8 cellular contexts compared by ENCODE assay signal in the genomic region with DNA sequence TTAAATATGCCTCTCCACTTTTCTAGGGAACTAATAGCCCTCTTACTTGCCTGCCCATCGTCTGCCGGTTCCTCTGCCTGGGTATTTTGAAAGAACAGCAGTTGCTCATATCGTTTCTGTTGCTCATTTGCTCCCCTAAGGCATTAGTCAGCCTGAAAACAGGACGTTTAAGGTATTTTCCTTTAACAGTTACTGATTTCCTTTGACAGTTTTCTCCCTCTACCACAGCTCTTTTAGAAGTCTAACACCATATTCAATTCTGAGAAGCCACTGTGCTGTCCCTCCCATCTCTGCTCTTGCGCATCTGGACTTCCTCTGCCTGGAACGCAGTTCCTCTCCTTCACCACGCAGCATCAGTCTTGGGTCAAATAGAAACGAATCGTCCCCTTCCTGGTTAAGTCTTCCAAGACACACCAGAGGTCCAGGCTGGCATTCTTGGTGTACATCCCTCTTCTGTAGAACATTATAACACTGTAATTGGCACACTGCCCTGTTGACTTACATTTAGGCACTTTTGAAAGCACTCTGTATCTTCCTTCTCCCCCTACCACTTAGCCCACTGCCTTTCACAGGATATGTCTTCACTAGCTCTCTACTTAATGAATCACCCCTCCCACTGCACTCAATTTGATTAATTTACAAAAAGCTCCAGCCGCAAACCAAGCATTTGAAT.
DNase-seq lines count a peak whose midpoint lies in the region; ATAC-seq lines count a peak whose summit lies in the region.

No MANE protein-coding gene starts in this region.

- H3K4me3 Mint-ChIP-seq in activated naive CD4-positive, alpha-beta T cell treated with anti-CD3 and anti-CD28 coated beads, Interleukin-2, amount 50 U/mL, for 24 hours, result peak overlapping the region; percentile 97

- H3K27ac Mint-ChIP-seq in activated naive CD4-positive, alpha-beta T cell treated with anti-CD3 and anti-CD28 coated beads, Interleukin-2, amount 50 U/mL, for 24 hours, result peak overlapping the region; percentile 99

- H3K4me1 Mint-ChIP-seq in activated naive CD4-positive, alpha-beta T cell treated with anti-CD3 and anti-CD28 coated beads, Interleukin-2, amount 50 U/mL, for 24 hours, result peaks cover 38% of the 10 kb centered on the region

- intact Hi-C loops in head of caudate nucleus (cut with DNase I), result no loop called here

- H3K36me3 Mint-ChIP-seq in activated naive CD4-positive, alpha-beta T cell treated with anti-CD3 and anti-CD28 coated beads, Interleukin-2, amount 50 U/mL, for 24 hours, result peaks cover 16% of the 10 kb centered on the region

- H3K27me3 ChIP-seq in ACC112 (ENCODE audit: insufficient read depth, low read length) (no peaks in the 10 kb centered on the region), skeletal muscle tissue (ENCODE audit: control insufficient read depth in 3 of 3, insufficient read depth in 3 of 3, low read length in 3 of 3) (no peaks in the 10 kb centered on the region)

- no peaks in the 10 kb centered on the region for H3K27me3 Mint-ChIP-seq in activated naive CD4-positive, alpha-beta T cell treated with anti-CD3 and anti-CD28 coated beads, Interleukin-2, amount 50 U/mL, for 24 hours

- H3K4me1 ChIP-seq in ACC112 (ENCODE audit: control insufficient read depth, insufficient read depth, low read length, unreplicated experiment) (peaks cover 20% of the 10 kb centered on the region), skeletal muscle tissue (ENCODE audit: control insufficient read depth in 3 of 3, insufficient read depth in 3 of 3, low read length in 3 of 3) (peaks cover 7 to 9% (median 8%) of the 10 kb centered on the region in 3 donors)

- peak overlapping the region; percentile 98 for H2AFZ ChIP-seq in ACC112 (ENCODE audit: low read length, unreplicated experiment)

- DNase-seq in SHP77 treated with DMSO at 0.1 percent for 48 hours (lab: John Stamatoyannopoulos, UW) (peak; percentile 24), head of caudate nucleus (peak in 35 of 42 donors; percentile 3 to 63 (median 28)), NCI-H2171 treated with DMSO at 0.1 percent for 48 hours (lab: John Stamatoyannopoulos, UW) (no peak)

- ATAC-seq in GM18873 (IDR thresholded peaks at IDR 0.05; ENCODE audit: low FRiP score, unreplicated experiment), result peak; percentile 91
- peak; percentile 81 for ATAC-seq in HG03135 (IDR thresholded peaks at IDR 0.05; ENCODE audit: unreplicated experiment)

- peaks cover 24% of the 10 kb centered on the region for H3K36me3 ChIP-seq in ACC112 (ENCODE audit: insufficient read depth, low read length)
- H3K36me3 ChIP-seq in skeletal muscle tissue (ENCODE audit: control insufficient read depth in 3 of 3, insufficient read depth in 3 of 3, low read length in 3 of 3), result no peaks in the 10 kb centered on the region

- H3K79me2 ChIP-seq in ACC112 (ENCODE audit: control insufficient read depth, insufficient read depth, low read length, unreplicated experiment), result no peaks in the 10 kb centered on the region

- H3K4me3 ChIP-seq in ACC112 (ENCODE audit: low read depth, low read length), result peak overlapping the region; percentile 77
- H3K4me3 ChIP-seq in skeletal muscle tissue (ENCODE audit: low read length in 3 of 3), result peak overlapping the region; percentile 59 to 85 (median 68)

- no peaks in the 10 kb centered on the region for H3K9me3 ChIP-seq in skeletal muscle tissue (ENCODE audit: control insufficient read depth in 3 of 3, low read length in 3 of 3)

- H3K9ac ChIP-seq in skeletal muscle tissue (ENCODE audit: low read depth in 1 of 3, low read length in 3 of 3), result peak overlapping the region; percentile 52 to 69 (median 69)

- no peaks in the 10 kb centered on the region for H3K9me3 Mint-ChIP-seq in activated naive CD4-positive, alpha-beta T cell treated with anti-CD3 and anti-CD28 coated beads, Interleukin-2, amount 50 U/mL, for 24 hours

- H3K27ac ChIP-seq in ACC112 (ENCODE audit: low read depth, low read length) (peak overlapping the region; percentile 90), skeletal muscle tissue (ENCODE audit: low read depth, low read length) (peak overlapping the region; percentile 72)
